8 cellular contexts compared by ENCODE assay signal in the genomic region with DNA sequence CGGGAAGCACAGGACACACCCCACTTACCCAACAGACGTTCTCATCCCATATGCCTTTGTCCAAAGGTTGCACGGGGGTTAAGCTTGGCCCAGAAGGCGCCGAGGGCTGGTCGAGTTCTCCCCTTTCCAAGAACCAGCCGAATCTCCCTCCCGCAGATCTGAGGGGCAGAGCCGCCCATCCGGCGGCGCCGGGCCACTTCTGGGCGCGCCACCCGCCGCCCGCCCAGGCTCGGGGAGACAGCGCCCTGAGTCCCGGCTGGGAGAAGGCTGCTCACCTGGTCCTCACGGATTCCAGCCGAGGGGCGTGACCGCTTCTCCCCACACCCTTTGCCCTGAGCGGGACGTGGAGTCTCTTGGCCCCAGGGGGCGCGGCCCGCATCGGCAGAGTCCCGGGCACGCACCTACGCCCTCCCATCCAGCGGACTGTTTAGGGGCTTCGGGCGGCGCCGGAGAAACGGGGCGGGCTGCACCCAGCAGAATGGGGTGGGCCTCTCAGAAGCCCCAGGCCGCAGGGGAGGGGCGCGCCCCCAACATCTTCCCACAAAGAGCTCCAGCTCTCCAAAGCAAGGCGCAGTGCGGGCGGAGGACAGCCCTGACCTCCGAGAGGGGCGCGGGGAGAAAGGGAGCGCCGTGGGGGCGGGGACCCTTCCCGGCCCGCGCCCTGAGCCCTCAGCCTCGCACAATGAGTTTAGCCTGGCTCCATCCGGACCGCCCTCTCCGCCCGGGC. TPM values are rescaled to one million over a fixed set of nuclear protein-coding genes. Genes with fewer than 3 reads are reported as not detected.
A peak's percentile ranks its signal among the peaks of the same experiment; 100 is the strongest.
DNase-seq lines count a peak whose midpoint lies in the region; ATAC-seq and TF ChIP-seq lines count a peak whose summit lies in the region.

No MANE protein-coding gene starts in this region.

- peaks cover 12 to 38% (median 13%) of the 10 kb centered on the region in 3 donors for H3K4me1 ChIP-seq in esophagus squamous epithelium

- no peaks in the 10 kb centered on the region for H3K9me3 Mint-ChIP-seq in neural crest cell

- peaks cover 8% of the 10 kb centered on the region for H3K36me3 Mint-ChIP-seq in neural crest cell (ENCODE audit: low read depth)

- H3K9me3 ChIP-seq in WERI-Rb-1 (ENCODE audit: severe bottlenecking) (no peaks in the 10 kb centered on the region), esophagus squamous epithelium (no peaks in the 10 kb centered on the region)

- TF ChIP-seq CTCF in WERI-Rb-1 (IDR thresholded peaks at IDR 0.05; ENCODE audit: low read depth, low read length) (no peak), esophagus squamous epithelium (IDR thresholded peaks at IDR 0.05) (no peak), neural crest cell (conservative IDR thresholded peaks at IDR 0.05) (no peak)

- no peaks in the 10 kb centered on the region for H3K27me3 ChIP-seq in WERI-Rb-1 (ENCODE audit: insufficient read depth, low read depth, severe bottlenecking)
- peaks cover 0 to 7% (median 0%) of the 10 kb centered on the region in 4 donors for H3K27me3 ChIP-seq in esophagus squamous epithelium

- H3K27me3 Mint-ChIP-seq in neural crest cell (ENCODE audit: low read depth), result no peaks in the 10 kb centered on the region

- H3K4me3 ChIP-seq in WERI-Rb-1 (ENCODE audit: low read depth, low read length) (peak overlapping the region; percentile 59), esophagus squamous epithelium (peak overlapping the region; percentile 60 to 80 (median 72))

- H3K27ac Mint-ChIP-seq in neural crest cell (ENCODE audit: unreplicated experiment), result peak overlapping the region; percentile 90

- H3K36me3 ChIP-seq in WERI-Rb-1, result no peaks in the 10 kb centered on the region
- no peaks in the 10 kb centered on the region for H3K36me3 ChIP-seq in esophagus squamous epithelium

- peak; percentile 18 for ATAC-seq in HG02798 (IDR thresholded peaks at IDR 0.05; ENCODE audit: poor library complexity, unreplicated experiment)
- ATAC-seq in GM19023 (IDR thresholded peaks at IDR 0.05; ENCODE audit: unreplicated experiment), result no peak

- peaks cover 46% of the 10 kb centered on the region for H3K4me1 Mint-ChIP-seq in neural crest cell

- DNase-seq in CD1c-positive myeloid dendritic cell (ENCODE audit: extremely low spot score) (peak; percentile 7), WERI-Rb-1 (peak; percentile 17), esophagus squamous epithelium (lab: John Stamatoyannopoulos, UW) (no peak), neural crest cell (ENCODE audit: low read depth, low spot score) (peak; percentile 36), activated gamma-delta T cell treated with Interleukin-2 at 50 U/mL for 16 hours (no peak), posterior vena cava (ENCODE audit: low spot score) (no peak)

- H3K27ac ChIP-seq in WERI-Rb-1 (no peak overlapping the region), esophagus squamous epithelium (peak overlapping the region; percentile 71 to 90 (median 86))

- intact Hi-C loops in esophagus squamous epithelium (cut with DNase I), result no loop called here
- intact Hi-C loops in posterior vena cava (cut with DNase I), result no loop called here

- peak overlapping the region; percentile 96 for H3K4me3 Mint-ChIP-seq in neural crest cell

- 0% methylated on average over 5 of the region's 61 CpGs; no CpG with 5 or more reads in 1 of the 2 donors for WGBS in esophagus squamous epithelium, 2 donors

- TF ChIP-seq POLR2A in esophagus squamous epithelium (IDR thresholded peaks at IDR 0.05), result peak in 1 of 4 donors; percentile 7

RNA-seq across cellular contexts. Expression of gene GPR161, which starts 0.6 kb away (rescaled TPM):
- total RNA-seq in esophagus squamous epithelium, result 10 to 100 TPM in 1 of 4 donors, 1 to 10 TPM in 3; 1.7 to 12.2 (median 3.9) TPM
- total RNA-seq in neural crest cell, result 47.7 and 48.7 TPM in 2 replicates
- 10 to 100 TPM; 12.9 to 17.7 TPM for total RNA-seq in posterior vena cava

RNA-seq across cellular contexts. Expression of gene TIPRL, which starts 42.6 kb away (rescaled TPM):
- total RNA-seq in esophagus squamous epithelium, result 10 to 100 TPM; 14.5 to 45.1 (median 23.7) TPM
- total RNA-seq in neural crest cell, result 28.3 and 33.5 TPM in 2 replicates
- total RNA-seq in posterior vena cava, result 10 to 100 TPM; 29.2 to 32.7 TPM

Comparison
In these comparisons a context has a peak if more than half of its experiments do, and no peak if none do; other contexts are left out.
1. DNase-seq: peak in CD1c-positive myeloid dendritic cell (single experiment), WERI-Rb-1 (single experiment) and neural crest cell (single experiment); none in esophagus squamous epithelium (single experiment), activated gamma-delta T cell treated with Interleukin-2 at 50 U/mL for 16 hours (single experiment) and posterior vena cava (single experiment).